8 cellular contexts compared by ENCODE assay signal in genomic region chr16:24036038-24036543, GRCh38.
"Had no signal": no experiment of that assay in that cellular context is flagged by ENCODE, and none has a peak within 500 bp of the region (broad histone marks: within the 10 kb centered on the region; RNA-seq: fewer than 3 reads in every experiment).

No MANE protein-coding gene starts in this region.

- H3K79me2 ChIP-seq: parathyroid adenoma had no signal

- H3K27ac ChIP-seq: heart right ventricle, left lung, parathyroid adenoma had no signal

- H2AFZ ChIP-seq: parathyroid adenoma had no signal

- DNase-seq: activated CD8-positive, alpha-beta memory T cell treated with anti-CD3 and anti-CD28 coated beads, Interleukin-2, amount 10 ng/mL, durations not matched to agents 7 days and 5 days; activated effector memory CD4-positive, alpha-beta T cell treated with anti-CD3 and anti-CD28 coated beads, Interleukin-2, amount 50 U/mL, for 16 hours; left lung; stimulated activated CD4-positive, alpha-beta T cell treated with anti-CD3 and anti-CD28 coated beads, Interleukin-4, amount 100 ng/mL, for 1 hour had no signal

- H3K4me3 ChIP-seq: heart right ventricle, left lung had no signal

- H3K4me1 ChIP-seq: left lung, parathyroid adenoma had no signal

- H3K27me3 Mint-ChIP-seq: activated CD8-positive, alpha-beta memory T cell treated with anti-CD3 and anti-CD28 coated beads, Interleukin-2, amount 10 ng/mL, durations not matched to agents 7 days and 5 days; activated T-cell treated with anti-CD3 and anti-CD28 coated beads, Interleukin-2, amount 50 U/mL, for 24 hours had no signal

- H3K9me3 ChIP-seq: heart right ventricle, left lung had no signal

- H3K4me3 Mint-ChIP-seq: activated T-cell treated with anti-CD3 and anti-CD28 coated beads, Interleukin-2, amount 50 U/mL, for 24 hours; WTC11 had no signal

- H3K9me3 Mint-ChIP-seq: activated T-cell treated with anti-CD3 and anti-CD28 coated beads, Interleukin-2, amount 50 U/mL, for 24 hours had no signal

- H3K27ac Mint-ChIP-seq: WTC11 had no signal

- H3K9ac ChIP-seq: parathyroid adenoma had no signal

- H3K36me3 ChIP-seq: heart right ventricle had no signal
